10 cellular contexts compared by ENCODE assay signal in the genomic region with DNA sequence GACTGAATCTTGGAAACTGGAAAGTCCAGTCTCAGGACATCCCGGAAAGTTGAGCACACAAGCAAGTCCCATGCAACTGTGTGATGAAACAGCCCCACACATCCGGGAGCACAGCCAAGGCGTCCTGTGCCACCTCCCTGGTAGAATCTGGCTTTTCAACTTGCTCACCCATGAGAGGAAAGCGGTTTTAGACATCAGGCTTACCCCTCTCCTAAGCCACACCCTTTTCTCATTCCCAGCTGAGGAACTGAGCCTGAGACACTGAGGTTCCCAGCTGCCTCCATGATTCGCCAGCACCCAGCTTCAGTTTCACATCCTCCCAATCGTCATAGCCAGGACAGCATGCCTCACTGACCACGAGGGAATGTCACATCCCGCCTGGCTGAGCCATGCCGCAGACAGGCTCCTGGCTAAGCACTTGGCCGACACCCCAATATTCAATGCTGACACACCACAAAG.
DNase-seq lines count a peak whose midpoint lies in the region; ATAC-seq and TF ChIP-seq lines count a peak whose summit lies in the region.
"Had no signal": no experiment of that assay in that cellular context is flagged by ENCODE, and none has a peak within 500 bp of the region (broad histone marks: within the 10 kb centered on the region; RNA-seq: fewer than 3 reads in every experiment).

No MANE protein-coding gene starts in this region.

- H3K36me3 ChIP-seq in left ventricle myocardium inferior, result no peaks in the 10 kb centered on the region
- H3K36me3 ChIP-seq in stomach, result peaks cover 0 to 9% (median 0%) of the 10 kb centered on the region in 4 donors

- TF ChIP-seq EP300 in stomach (IDR thresholded peaks at IDR 0.05), result no peak

- H3K36me3 Mint-ChIP-seq in T-helper 17 cell (ENCODE audit: low read depth), result peaks cover 6% of the 10 kb centered on the region

- DNase-seq in HFF-Myc (ENCODE audit: extremely low read depth, low read depth), result peak; percentile 24
- DNase-seq in amniotic epithelial cell (ENCODE audit: low read depth), result peak; percentile 58
- DNase-seq in left ventricle myocardium inferior, result peak; percentile 50
- DNase-seq in stomach, result peak; percentile 77
- DNase-seq in T-helper 17 cell, result no peak
- no peak for DNase-seq in Kasumi-1 (lab: John Stamatoyannopoulos, UW)
- no peak for DNase-seq in DMS53 treated with DMSO at 0.1 percent for 48 hours (lab: John Stamatoyannopoulos, UW; ENCODE audit: unreplicated experiment)
- DNase-seq: activated T-cell treated with anti-CD3 and anti-CD28 coated beads, Interleukin-2, amount 50 U/mL, for 24 hours; NCI-H2171 treated with DMSO at 0.1 percent for 48 hours had no signal

- H3K27me3 ChIP-seq in left ventricle myocardium inferior (ENCODE audit: low read depth), result no peaks in the 10 kb centered on the region
- H3K27me3 ChIP-seq in stomach, result no peaks in the 10 kb centered on the region

- H3K4me1 Mint-ChIP-seq in T-helper 17 cell, result no peaks in the 10 kb centered on the region

- no peak for TF ChIP-seq CTCF in HFF-Myc (IDR thresholded peaks at IDR 0.05; ENCODE audit: low read depth, low read length, missing control alignments)
- no peak for TF ChIP-seq CTCF in left ventricle myocardium inferior (IDR thresholded peaks at IDR 0.05; ENCODE audit: borderline replicate concordance)
- TF ChIP-seq CTCF in stomach (IDR thresholded peaks at IDR 0.05), result no peak

- no peak for ATAC-seq in T-helper 17 cell
- ATAC-seq in HG02884 (IDR thresholded peaks at IDR 0.05; ENCODE audit: unreplicated experiment), result no peak

- H3K4me3 ChIP-seq in HFF-Myc (replicated peaks; ENCODE audit: low read depth, low read length) (no peak overlapping the region), left ventricle myocardium inferior (no peak overlapping the region), stomach (no peak overlapping the region)

- H3K4me3 Mint-ChIP-seq in T-helper 17 cell, result no peak overlapping the region
- H3K4me3 Mint-ChIP-seq: activated T-cell treated with anti-CD3 and anti-CD28 coated beads, Interleukin-2, amount 50 U/mL, for 24 hours had no signal

- H3K9me3 ChIP-seq in left ventricle myocardium inferior (replicated peaks), result no peaks in the 10 kb centered on the region
- no peaks in the 10 kb centered on the region for H3K9me3 ChIP-seq in stomach
- H3K9me3 ChIP-seq in T-helper 17 cell (ENCODE audit: control insufficient read depth, low read length, poor library complexity, severe bottlenecking), result no peaks in the 10 kb centered on the region

- H3K27ac ChIP-seq in left ventricle myocardium inferior (replicated peaks) (peak overlapping the region; percentile 33), stomach (peak overlapping the region in 1 of 5 donors; percentile 60)

- intact Hi-C loops in left ventricle myocardium inferior (cut with micrococcal nuclease), result no loop called here
- intact Hi-C loops in stomach (cut with DNase I; ENCODE audit: low total_unique reads), result loop anchor here (10.0 kb wide), 1 partner anchor 269 kb away; no protein-coding TSS in a partner anchor

- no peak for TF ChIP-seq POLR2A in stomach (IDR thresholded peaks at IDR 0.05)

- H3K27me3 Mint-ChIP-seq in T-helper 17 cell, result no peaks in the 10 kb centered on the region
- H3K27me3 Mint-ChIP-seq: activated T-cell treated with anti-CD3 and anti-CD28 coated beads, Interleukin-2, amount 50 U/mL, for 24 hours had no signal

- no peak overlapping the region for H3K27ac Mint-ChIP-seq in T-helper 17 cell
- H3K27ac Mint-ChIP-seq: activated T-cell treated with anti-CD3 and anti-CD28 coated beads, Interleukin-2, amount 50 U/mL, for 24 hours had no signal

- H3K4me1 ChIP-seq in left ventricle myocardium inferior (peaks cover 22% of the 10 kb centered on the region), stomach (peaks cover 0 to 22% (median 8%) of the 10 kb centered on the region in 4 donors)

- 49 to 58% (median 52%) methylated on average over 10 of the region's 10 CpGs for WGBS in stomach, 5 donors

Comparison
In these comparisons a context has a peak if more than half of its experiments do, and no peak if none do; other contexts are left out.
1. DNase-seq: peak in HFF-Myc (single experiment), amniotic epithelial cell (single experiment), left ventricle myocardium inferior (single experiment) and stomach (single experiment); none in T-helper 17 cell (0 of 3), Kasumi-1 (0 of 2) and DMS53 treated with DMSO at 0.1 percent for 48 hours (single experiment).